ENCODE assay signal across 8 cellular contexts in genomic region chr2:143128681-143129580, GRCh38. TPM values are rescaled to one million over a fixed set of nuclear protein-coding genes. Genes with fewer than 3 reads are reported as not detected.
A peak's percentile ranks its signal among the peaks of the same experiment; 100 is the strongest.
DNase-seq lines count a peak whose midpoint lies in the region; ATAC-seq and TF ChIP-seq lines count a peak whose summit lies in the region.

TSS of gene ARHGAP15 (plus strand) at chr2:143129419.

- no peak within 1 kb of the TSS for H3K4me2 ChIP-seq in neural progenitor cell

- no peak within 1 kb of the TSS for H3K4me3 ChIP-seq in neural progenitor cell

- peaks cover 12% of the 10 kb centered on the region for H3K36me3 Mint-ChIP-seq in activated naive CD4-positive, alpha-beta T cell treated with anti-CD3 and anti-CD28 coated beads for 36 hours (ENCODE audit: low read depth)
- H3K36me3 Mint-ChIP-seq in neural progenitor cell = no peaks in the 10 kb centered on the region

- H3K27ac ChIP-seq in neural progenitor cell = no peak within 1 kb of the TSS

- peak within 1 kb of the TSS; percentile 86 for H3K4me3 Mint-ChIP-seq in activated naive CD4-positive, alpha-beta T cell treated with anti-CD3 and anti-CD28 coated beads for 36 hours
- no peak within 1 kb of the TSS for H3K4me3 Mint-ChIP-seq in neural progenitor cell

- intact Hi-C loops in activated naive CD4-positive, alpha-beta T cell treated with anti-CD3 and anti-CD28 coated beads for 36 hours (cut with micrococcal nuclease) = loop anchor here (1.0 to 5.0 kb wide), 8 partner anchors 8 to 1203 kb away; a partner anchor contains a TSS
- intact Hi-C loops in posterior vena cava (cut with DNase I) = no loop called here

- no peak within 1 kb of the TSS for H3K9ac ChIP-seq in neural progenitor cell

- H4K20me1 ChIP-seq in neural progenitor cell (ENCODE audit: low read depth) = no peaks in the 10 kb centered on the region

- peak within 1 kb of the TSS; percentile 100 for H3K27ac Mint-ChIP-seq in activated naive CD4-positive, alpha-beta T cell treated with anti-CD3 and anti-CD28 coated beads for 36 hours
- H3K27ac Mint-ChIP-seq in neural progenitor cell = no peak within 1 kb of the TSS

- no peaks in the 10 kb centered on the region for H3K9me3 ChIP-seq in neural progenitor cell (ENCODE audit: low read depth)

- ATAC-seq in GM18907 (IDR thresholded peaks at IDR 0.05; ENCODE audit: unreplicated experiment) (peak; percentile 90), HG02981 (IDR thresholded peaks at IDR 0.05; ENCODE audit: unreplicated experiment) (peak; percentile 84)

- no peaks in the 10 kb centered on the region for H3K79me2 ChIP-seq in neural progenitor cell (ENCODE audit: low read depth)

- DNase-seq in SKM-1 (lab: John Stamatoyannopoulos, UW; ENCODE audit: unreplicated experiment) (peak; percentile 96), posterior vena cava (ENCODE audit: low spot score) (peak; percentile 72), NCI-H2171 (lab: John Stamatoyannopoulos, UW) (no peak), neural progenitor cell (ENCODE audit: low spot score) (no peak), RKO (ENCODE audit: low spot score) (no peak)
- DNase-seq in activated naive CD4-positive, alpha-beta T cell treated with anti-CD3 and anti-CD28 coated beads for 36 hours = peak; percentile 88

- H3K27me3 ChIP-seq in neural progenitor cell = no peaks in the 10 kb centered on the region

- peaks cover 3% of the 10 kb centered on the region for H3K9me3 Mint-ChIP-seq in activated naive CD4-positive, alpha-beta T cell treated with anti-CD3 and anti-CD28 coated beads for 36 hours
- no peaks in the 10 kb centered on the region for H3K9me3 Mint-ChIP-seq in neural progenitor cell

- TF ChIP-seq CTCF in neural progenitor cell (IDR thresholded peaks at IDR 0.05) = no peak

- H3K4me1 Mint-ChIP-seq in activated naive CD4-positive, alpha-beta T cell treated with anti-CD3 and anti-CD28 coated beads for 36 hours (ENCODE audit: low read depth) = peaks cover 31% of the 10 kb centered on the region
- peaks cover 14% of the 10 kb centered on the region for H3K4me1 Mint-ChIP-seq in neural progenitor cell

- no peaks in the 10 kb centered on the region for H3K27me3 Mint-ChIP-seq in activated naive CD4-positive, alpha-beta T cell treated with anti-CD3 and anti-CD28 coated beads for 36 hours (ENCODE audit: low read depth)
- no peaks in the 10 kb centered on the region for H3K27me3 Mint-ChIP-seq in neural progenitor cell (ENCODE audit: insufficient read depth, low read depth)

- no peaks in the 10 kb centered on the region for H3K4me1 ChIP-seq in neural progenitor cell

- H3F3A ChIP-seq in neural progenitor cell (ENCODE audit: low read depth) = no peaks in the 10 kb centered on the region

- CTCF ChIA-PET in activated naive CD4-positive, alpha-beta T cell treated with anti-CD3 and anti-CD28 coated beads for 36 hours (lab: Charles Lee) = interaction anchor here (0.8 to 4.0 kb wide), 12 partner anchors 10 to 320 kb away, joined by 3 to 21 read pairs (median 6); no protein-coding TSS in a partner anchor

- no peak within 1 kb of the TSS for H2AFZ ChIP-seq in neural progenitor cell (replicated peaks)

- H3K36me3 ChIP-seq in neural progenitor cell = no peaks in the 10 kb centered on the region

RNA-seq across cellular contexts. Expression of gene ARHGAP15, which starts in this region (rescaled TPM):
- total RNA-seq in activated naive CD4-positive, alpha-beta T cell treated with anti-CD3 and anti-CD28 coated beads for 36 hours = 10 to 100 TPM; 85.7 to 90.1 TPM
- total RNA-seq in posterior vena cava (10 to 100 TPM; 12.0 to 23.2 TPM), neural progenitor cell (ENCODE audit: low replicate concordance) (2.5 and 5.9 TPM in 2 replicates)

Comparison
In these comparisons a context has a peak if more than half of its experiments do, and no peak if none do; other contexts are left out.
1. DNase-seq: peak in SKM-1 (single experiment), activated naive CD4-positive, alpha-beta T cell treated with anti-CD3 and anti-CD28 coated beads for 36 hours (single experiment) and posterior vena cava (single experiment); none in NCI-H2171 (single experiment), neural progenitor cell (single experiment) and RKO (single experiment).